ENCODE assay signal across 8 cellular contexts in the genomic region with DNA sequence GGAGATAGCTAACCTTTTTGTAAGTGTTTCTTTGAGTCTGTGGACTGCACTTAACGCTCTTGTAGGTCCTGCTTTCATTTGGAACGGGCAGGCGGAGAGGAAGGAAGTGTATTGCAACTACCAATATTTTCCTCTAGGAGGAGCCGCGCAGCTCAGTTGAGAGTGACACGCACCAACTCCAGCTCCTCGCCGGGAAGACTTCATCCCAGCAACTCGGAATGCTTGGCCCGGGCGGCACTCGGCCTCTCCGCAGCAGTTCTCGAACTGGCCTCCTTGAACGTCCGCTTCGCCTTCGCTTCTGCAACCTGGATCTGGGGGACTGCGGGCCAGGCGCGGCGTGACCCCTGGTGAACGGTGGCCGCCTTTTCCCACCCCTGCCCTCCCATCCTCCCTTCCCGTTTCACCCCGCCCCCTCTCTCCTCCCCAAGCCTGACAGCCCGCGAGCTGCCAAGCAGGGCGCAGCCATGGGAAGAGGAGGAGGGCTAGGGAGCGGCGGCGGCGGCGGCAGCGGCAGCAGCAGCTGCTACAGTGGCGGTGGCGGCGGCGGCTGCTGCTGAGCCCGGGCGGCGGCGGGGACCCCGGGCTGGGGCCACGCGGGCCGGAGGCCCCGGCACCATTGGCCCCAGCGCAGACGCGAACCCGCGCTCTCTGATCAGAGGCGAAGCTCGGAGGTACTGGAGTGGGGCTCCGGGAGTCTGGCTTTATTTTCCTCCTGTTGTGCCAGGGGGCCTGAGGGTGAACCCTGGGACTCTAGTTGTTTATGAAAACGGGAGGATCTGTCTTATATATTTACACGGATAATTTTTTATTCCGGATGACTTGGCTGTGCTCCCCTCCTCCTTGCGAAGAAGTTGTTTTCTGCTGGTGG. TPM values are rescaled to one million over a fixed set of nuclear protein-coding genes. Genes with fewer than 3 reads are reported as not detected.
DNase-seq lines count a peak whose midpoint lies in the region; ATAC-seq, FAIRE-seq and TF ChIP-seq lines count a peak whose summit lies in the region.

TSS of gene GHR (plus strand) at position 155 of the 868 bp plus-strand sequence. CDS start 142,436 bp downstream, outside the sequence.

- peaks cover 13% of the 10 kb centered on the region for H3K27me3 Mint-ChIP-seq in CD4-positive, alpha-beta T cell

- peak; percentile 40 to 76 (median 54) for TF ChIP-seq CTCF in pancreas (IDR thresholded peaks at IDR 0.05)
- TF ChIP-seq CTCF in CD4-positive, alpha-beta T cell (IDR thresholded peaks at IDR 0.05), result no peak

- ATAC-seq in GM18873 (IDR thresholded peaks at IDR 0.05; ENCODE audit: low FRiP score, unreplicated experiment), result peak; percentile 91
- peak; percentile 88 for ATAC-seq in HG03378 (IDR thresholded peaks at IDR 0.05; ENCODE audit: unreplicated experiment)
- ATAC-seq in left cardiac atrium, result peak; percentile 93 to 94
- peak; percentile 93 to 98 (median 96) for ATAC-seq in pancreas
- ATAC-seq in CD4-positive, alpha-beta T cell (ENCODE audit: poor library complexity), result no peak

- no peaks in the 10 kb centered on the region for H3K4me1 Mint-ChIP-seq in CD4-positive, alpha-beta T cell (ENCODE audit: low read depth)

- no peak within 1 kb of the TSS for H3K4me3 Mint-ChIP-seq in CD4-positive, alpha-beta T cell

- H3K27me3 ChIP-seq in BLaER1 treated with 17β-estradiol and CSF1 and Interleukin-3, amounts not matched to agents 10 nM and 100 nM, result peaks cover 22 to 38% (median 32%) of the 10 kb centered on the region in 11 experiments
- no peaks in the 10 kb centered on the region for H3K27me3 ChIP-seq in pancreas
- peaks cover 40% of the 10 kb centered on the region for H3K27me3 ChIP-seq in CD4-positive, alpha-beta T cell (ENCODE audit: control insufficient read depth, insufficient read depth, low read length)

- WGBS in pancreas, 2 donors, result 0% methylated on average over 45 to 60 of the region's 60 CpGs

- CTCF ChIA-PET in CD4-positive, alpha-beta T cell (lab: Charles Lee), result no interaction called here

- peak within 1 kb of the TSS; percentile 10 to 73 (median 41); a peak in 17 of 22 replicates for H3K4me2 ChIP-seq in BLaER1 treated with 17β-estradiol and CSF1 and Interleukin-3, amounts not matched to agents 10 nM and 100 nM

- no peak within 1 kb of the TSS for H3K27ac Mint-ChIP-seq in CD4-positive, alpha-beta T cell

- H3K9me3 Mint-ChIP-seq in CD4-positive, alpha-beta T cell, result no peaks in the 10 kb centered on the region

- H4K20me1 ChIP-seq in BLaER1 treated with 17β-estradiol and CSF1 and Interleukin-3, amounts not matched to agents 10 nM and 100 nM, result no peaks in the 10 kb centered on the region

- H3K4me3 ChIP-seq in BLaER1 treated with 17β-estradiol and CSF1 and Interleukin-3, amounts not matched to agents 10 nM and 100 nM, result peak within 1 kb of the TSS in 8 of 10 experiments; percentile 27 to 61 (median 46); a peak in 14 of 20 replicates
- H3K4me3 ChIP-seq in pancreas, result peak within 1 kb of the TSS; percentile 43 to 67 (median 50)

- POLR2A ChIA-PET in CD4-positive, alpha-beta T cell (lab: Charles Lee), result no interaction called here

- H3K36me3 ChIP-seq in BLaER1 treated with 17β-estradiol and CSF1 and Interleukin-3, amounts not matched to agents 10 nM and 100 nM, result no peaks in the 10 kb centered on the region
- no peaks in the 10 kb centered on the region for H3K36me3 ChIP-seq in pancreas

- H3K36me3 Mint-ChIP-seq in CD4-positive, alpha-beta T cell (ENCODE audit: low read depth), result no peaks in the 10 kb centered on the region

- H3K4me1 ChIP-seq in BLaER1 treated with 17β-estradiol and CSF1 and Interleukin-3, amounts not matched to agents 10 nM and 100 nM, result no peaks in the 10 kb centered on the region
- H3K4me1 ChIP-seq in pancreas, result peaks cover 0 to 5% (median 5%) of the 10 kb centered on the region in 3 donors

- peak; percentile 74 for DNase-seq in NCI-H510A treated with DMSO at 0.1 percent for 48 hours (lab: John Stamatoyannopoulos, UW)
- peak; percentile 10 to 89 (median 70) for DNase-seq in anterior cingulate cortex (lab: John Stamatoyannopoulos, UW)
- peak; percentile 86 for DNase-seq in left cardiac atrium
- DNase-seq in pancreas, result peak; percentile 76 to 89 (median 82)
- DNase-seq in CD4-positive, alpha-beta T cell, result no peak

- no peak within 1 kb of the TSS for H3K27ac ChIP-seq in BLaER1 treated with 17β-estradiol and CSF1 and Interleukin-3, amounts not matched to agents 10 nM and 100 nM
- peak within 1 kb of the TSS; percentile 41 to 59 (median 57) for H3K27ac ChIP-seq in pancreas
- no peak within 1 kb of the TSS for H3K27ac ChIP-seq in CD4-positive, alpha-beta T cell (ENCODE audit: low read depth, low read length)

- peak within 1 kb of the TSS in 1 of 11 experiments; percentile 13; a peak in 1 of 22 replicates for H3K9ac ChIP-seq in BLaER1 treated with 17β-estradiol and CSF1 and Interleukin-3, amounts not matched to agents 10 nM and 100 nM

- intact Hi-C loops in left cardiac atrium (cut with DNase I), result loop anchor here (2.0 to 10.0 kb wide), 4 partner anchors 159 to 344 kb away; no protein-coding TSS in a partner anchor
- intact Hi-C loops in pancreas (cut with DNase I), result loop anchor here in 1 of 3 donors (10.0 kb wide), 1 partner anchor 161 kb away; no protein-coding TSS in a partner anchor
- intact Hi-C loops in CD4-positive, alpha-beta T cell (cut with DNase I, micrococcal nuclease), result loop anchor here in 1 of 2 experiments (10.0 kb wide), 1 partner anchor 461 kb away; no protein-coding TSS in a partner anchor

- peaks cover 16 to 29% (median 23%) of the 10 kb centered on the region in 11 experiments; a peak in 21 of 22 replicates for H3K9me3 ChIP-seq in BLaER1 treated with 17β-estradiol and CSF1 and Interleukin-3, amounts not matched to agents 10 nM and 100 nM (replicated peaks in 1 of 11)
- no peaks in the 10 kb centered on the region for H3K9me3 ChIP-seq in pancreas
- no peaks in the 10 kb centered on the region for H3K9me3 ChIP-seq in CD4-positive, alpha-beta T cell (ENCODE audit: control insufficient read depth, low read length)

- no peak for FAIRE-seq in pancreas (lab: Jason Lieb, UNC)

RNA-seq across cellular contexts. Expression of gene GHR, which starts in this region (rescaled TPM):
- total RNA-seq in left cardiac atrium (10 to 100 TPM; 15.2 to 22.4 TPM), pancreas (1 to 10 TPM in 5 of 6 donors, under 1 TPM in 1; 0.73 to 3.9 (median 1.5) TPM)
- 1 to 10 TPM; 1.2 TPM for polyA plus RNA-seq in pancreas
- total RNA-seq in CD4-positive, alpha-beta T cell, result not detected

Comparison
In these comparisons a context has a peak if more than half of its experiments do, and no peak if none do; other contexts are left out.
1. H3K27ac ChIP-seq: peak in pancreas (4 of 4); none in BLaER1 treated with 17β-estradiol and CSF1 and Interleukin-3, amounts not matched to agents 10 nM and 100 nM (0 of 11) and CD4-positive, alpha-beta T cell (single experiment).
2. DNase-seq: peak in NCI-H510A treated with DMSO at 0.1 percent for 48 hours (single experiment), anterior cingulate cortex (58 of 58), left cardiac atrium (single experiment) and pancreas (6 of 6); none in CD4-positive, alpha-beta T cell (0 of 10).